Comparison of ENCODE assay signal across 26 cellular contexts in genomic region chr1:193068013-193068412, GRCh38. TPM values are rescaled to one million over a fixed set of nuclear protein-coding genes. Genes with fewer than 3 reads are reported as not detected.
DNase-seq lines count a peak whose midpoint lies in the region; ATAC-seq and TF ChIP-seq lines count a peak whose summit lies in the region.
"Had no signal": no experiment of that assay in that cellular context is flagged by ENCODE, and none has a peak within 500 bp of the region (broad histone marks: within the 10 kb centered on the region; RNA-seq: fewer than 3 reads in every experiment).

No MANE protein-coding gene starts in this region.

- H3K36me3 ChIP-seq in body of pancreas (replicated peaks in 1 of 2; ENCODE audit: insufficient read depth in 1 of 2, low read depth in 2 of 2) (no peaks in the 10 kb centered on the region), PC-3 (ENCODE audit: low read depth, low read length) (no peaks in the 10 kb centered on the region)
- H3K36me3 ChIP-seq: right atrium auricular region, suprapubic skin had no signal

- no peak overlapping the region for H2AFZ ChIP-seq in PC-3 (ENCODE audit: low read length)

- no peaks in the 10 kb centered on the region for H4K20me1 ChIP-seq in PC-3 (ENCODE audit: low read length)

- H3K4me1 ChIP-seq in body of pancreas, result no peaks in the 10 kb centered on the region
- H3K4me1 ChIP-seq in PC-3 (ENCODE audit: insufficient read depth, low read length), result 0 out of 2 replicates have a peak, but pooled peaks cover under 1% of the 10 kb centered on the region

- no peaks in the 10 kb centered on the region for H3K9me2 ChIP-seq in PC-3 (replicated peaks; ENCODE audit: low read length)

- H3K9me3 Mint-ChIP-seq in activated naive CD4-positive, alpha-beta T cell treated with anti-CD3 and anti-CD28 coated beads for 36 hours, result no peaks in the 10 kb centered on the region
- no peaks in the 10 kb centered on the region for H3K9me3 Mint-ChIP-seq in T-cell
- H3K9me3 Mint-ChIP-seq in stimulated activated memory B cell treated with anti-CD40 and anti-IgM and Interleukin-4, amounts not matched to agents 10 μg/mL and 1 μg/mL and 100 μg/mL, for 72 hours, result no peaks in the 10 kb centered on the region

- CTCF ChIA-PET in activated naive CD4-positive, alpha-beta T cell treated with anti-CD3 and anti-CD28 coated beads for 36 hours (lab: Charles Lee), result no interaction called here
- CTCF ChIA-PET in T-cell (lab: Charles Lee) (no interaction called here), PC-3 (lab: Charles Lee) (no interaction called here)

- H3K27me3 ChIP-seq in body of pancreas, result no peaks in the 10 kb centered on the region
- no peaks in the 10 kb centered on the region for H3K27me3 ChIP-seq in PC-3 (ENCODE audit: low read length)
- H3K27me3 ChIP-seq: Peyer's patch, right atrium auricular region, suprapubic skin had no signal

- H3K27ac ChIP-seq in body of pancreas (no peak overlapping the region), PC-3 (ENCODE audit: low read length) (no peak overlapping the region)
- H3K27ac ChIP-seq: C4-2B, Peyer's patch, right atrium auricular region, suprapubic skin had no signal

- H3K27me3 Mint-ChIP-seq in activated naive CD4-positive, alpha-beta T cell treated with anti-CD3 and anti-CD28 coated beads for 36 hours (ENCODE audit: low read depth), result no peaks in the 10 kb centered on the region
- H3K27me3 Mint-ChIP-seq in T-cell, result no peaks in the 10 kb centered on the region
- H3K27me3 Mint-ChIP-seq in stimulated activated memory B cell treated with anti-CD40 and anti-IgM and Interleukin-4, amounts not matched to agents 10 μg/mL and 1 μg/mL and 100 μg/mL, for 72 hours, result no peaks in the 10 kb centered on the region

- no peak overlapping the region for H3K4me3 Mint-ChIP-seq in activated naive CD4-positive, alpha-beta T cell treated with anti-CD3 and anti-CD28 coated beads for 36 hours
- H3K4me3 Mint-ChIP-seq in T-cell, result no peak overlapping the region
- H3K4me3 Mint-ChIP-seq in stimulated activated memory B cell treated with anti-CD40 and anti-IgM and Interleukin-4, amounts not matched to agents 10 μg/mL and 1 μg/mL and 100 μg/mL, for 72 hours, result no peak overlapping the region

- no peaks in the 10 kb centered on the region for H3F3A ChIP-seq in PC-3 (ENCODE audit: low read length, unreplicated experiment)

- intact Hi-C loops in activated naive CD4-positive, alpha-beta T cell treated with anti-CD3 and anti-CD28 coated beads for 36 hours (cut with micrococcal nuclease), result no loop called here
- intact Hi-C loops in body of pancreas (cut with DNase I), result no loop called here
- intact Hi-C loops in PC-3 (cut with micrococcal nuclease), result no loop called here

- peaks cover 54% of the 10 kb centered on the region for H3K79me2 ChIP-seq in PC-3 (ENCODE audit: low read length)

- H3K4me3 ChIP-seq in epithelial cell of esophagus (ENCODE audit: low read length) (no peak overlapping the region), body of pancreas (no peak overlapping the region), PC-3 (ENCODE audit: low read length) (no peak overlapping the region)
- H3K4me3 ChIP-seq: lung, right atrium auricular region, suprapubic skin had no signal

- no peak overlapping the region for H3K4me2 ChIP-seq in PC-3 (ENCODE audit: low read length)

- H3K9me3 ChIP-seq in body of pancreas, result no peaks in the 10 kb centered on the region
- H3K9me3 ChIP-seq in PC-3 (ENCODE audit: low read length), result no peaks in the 10 kb centered on the region
- H3K9me3 ChIP-seq: Peyer's patch, right atrium auricular region, suprapubic skin had no signal

- H3K4me1 Mint-ChIP-seq in activated naive CD4-positive, alpha-beta T cell treated with anti-CD3 and anti-CD28 coated beads for 36 hours (ENCODE audit: low read depth), result peaks cover 62% of the 10 kb centered on the region
- peaks cover 58 to 73% (median 72%) of the 10 kb centered on the region in 3 donors for H3K4me1 Mint-ChIP-seq in T-cell
- peaks cover 56% of the 10 kb centered on the region for H3K4me1 Mint-ChIP-seq in stimulated activated memory B cell treated with anti-CD40 and anti-IgM and Interleukin-4, amounts not matched to agents 10 μg/mL and 1 μg/mL and 100 μg/mL, for 72 hours

- no peak for TF ChIP-seq POLR2A in body of pancreas (IDR thresholded peaks at IDR 0.05)

- TF ChIP-seq CTCF in epithelial cell of esophagus (IDR thresholded peaks at IDR 0.05; ENCODE audit: insufficient read depth, low read depth, low read length, missing control alignments) (no peak), body of pancreas (IDR thresholded peaks at IDR 0.05) (no peak), PC-3 (conservative IDR thresholded peaks at IDR 0.05; ENCODE audit: low read depth, low read length) (no peak)

- peaks cover 7% of the 10 kb centered on the region for H3K36me3 Mint-ChIP-seq in activated naive CD4-positive, alpha-beta T cell treated with anti-CD3 and anti-CD28 coated beads for 36 hours (ENCODE audit: low read depth)
- peaks cover 20% of the 10 kb centered on the region for H3K36me3 Mint-ChIP-seq in T-cell
- H3K36me3 Mint-ChIP-seq in stimulated activated memory B cell treated with anti-CD40 and anti-IgM and Interleukin-4, amounts not matched to agents 10 μg/mL and 1 μg/mL and 100 μg/mL, for 72 hours, result peaks cover 5% of the 10 kb centered on the region

- no peak for DNase-seq in activated naive CD4-positive, alpha-beta T cell treated with anti-CD3 and anti-CD28 coated beads for 36 hours
- no peak for DNase-seq in activated naive CD4-positive, alpha-beta T cell (lab: John Stamatoyannopoulos, UW)
- DNase-seq in T-cell (no peak), epithelial cell of esophagus (ENCODE audit: low read depth) (peak; percentile 16), body of pancreas (no peak), PC-3 (no peak)
- DNase-seq: ACHN; activated CD4-positive, alpha-beta T cell treated with anti-CD3 and anti-CD28 coated beads for 1 hour; activated effector memory CD4-positive, alpha-beta T cell treated with anti-CD3 and anti-CD28 coated beads, Interleukin-2, amount 50 U/mL, for 16 hours; anterior cingulate cortex; central memory CD4-positive, alpha-beta T cell; DMS153; KG1; NCI-H1048; NCI-H2029 treated with DMSO at 0.1 percent for 48 hours; NCI-H446; Peyer's patch; stimulated activated CD4-positive, alpha-beta T cell treated with anti-CD3 and anti-CD28 coated beads, Interleukin-12 subunit alpha, Interleukin-12 subunit beta, amount 100 ng/mL, for 4 hours; stimulated activated CD8-positive, alpha-beta memory T cell treated with anti-CD3 and anti-CD28 coated beads, Interleukin-4, amount 100 ng/mL, for 48 hours; T1000 had no signal

- no peak overlapping the region for H3K9ac ChIP-seq in PC-3 (ENCODE audit: low read length)

- POLR2A ChIA-PET in T-cell (lab: Charles Lee), result no interaction called here
- POLR2A ChIA-PET in PC-3 (lab: Charles Lee; ENCODE audit: unreplicated experiment), result no interaction called here

- BruUV-seq in PC-3 (replicated peaks; lab: Mats Ljungman, UMichigan), result no TSS peak

- peak overlapping the region; percentile 47 for H3K27ac Mint-ChIP-seq in activated naive CD4-positive, alpha-beta T cell treated with anti-CD3 and anti-CD28 coated beads for 36 hours
- peak overlapping the region; percentile 57 to 63 for H3K27ac Mint-ChIP-seq in T-cell
- H3K27ac Mint-ChIP-seq in stimulated activated memory B cell treated with anti-CD40 and anti-IgM and Interleukin-4, amounts not matched to agents 10 μg/mL and 1 μg/mL and 100 μg/mL, for 72 hours, result peak overlapping the region; percentile 75

- ATAC-seq in T-cell (replicated peaks in 1 of 4) (no peak), HG03442 (IDR thresholded peaks at IDR 0.05; ENCODE audit: unreplicated experiment) (no peak), body of pancreas (no peak), PC-3 (no peak)
- ATAC-seq in stimulated activated memory B cell treated with anti-CD40 and anti-IgM and Interleukin-4, amounts not matched to agents 10 μg/mL and 1 μg/mL and 100 μg/mL, for 72 hours, result no peak

RNA-seq across cellular contexts. Expression of gene RO60, which starts 8.6 kb away (rescaled TPM):
- 10 to 100 TPM; 42.8 to 48.0 TPM for total RNA-seq in activated naive CD4-positive, alpha-beta T cell treated with anti-CD3 and anti-CD28 coated beads for 36 hours
- 10 to 100 TPM; 54.3 to 66.4 (median 62.3) TPM for total RNA-seq in T-cell
- total RNA-seq in body of pancreas, result 10 to 100 TPM; 23.7 to 31.6 TPM
- 37.9 and 45.4 TPM in 2 replicates for total RNA-seq in PC-3 (2014; rRNA removed)

RNA-seq across cellular contexts. Expression of gene UCHL5, which starts 8.9 kb away (rescaled TPM):
- total RNA-seq in activated naive CD4-positive, alpha-beta T cell treated with anti-CD3 and anti-CD28 coated beads for 36 hours, result 10 to 100 TPM; 63.4 to 68.8 TPM
- 10 to 100 TPM; 20.8 to 32.2 (median 27.1) TPM for total RNA-seq in T-cell
- total RNA-seq in body of pancreas, result 10 to 100 TPM in 1 of 2 donors, 1 to 10 TPM in 1; 7.6 to 47.5 TPM
- total RNA-seq in PC-3 (2014; rRNA removed), result 31.3 and 32.3 TPM in 2 replicates

RNA-seq across cellular contexts. Expression of gene GLRX2, which starts 37.2 kb away (rescaled TPM):
- 10 to 100 TPM; 16.5 to 18.5 TPM for total RNA-seq in activated naive CD4-positive, alpha-beta T cell treated with anti-CD3 and anti-CD28 coated beads for 36 hours
- total RNA-seq in T-cell (10 to 100 TPM in 3 of 5 donors, 1 to 10 TPM in 2; 6.8 to 16.0 (median 13.5) TPM), body of pancreas (1 to 10 TPM; 1.3 to 2.6 TPM), PC-3 (2014; rRNA removed) (16.5 and 18.6 TPM in 2 replicates)

RNA-seq across cellular contexts. Expression of gene CDC73, which starts 53.8 kb away (rescaled TPM):
- total RNA-seq in activated naive CD4-positive, alpha-beta T cell treated with anti-CD3 and anti-CD28 coated beads for 36 hours, result 10 to 100 TPM; 39.0 to 45.2 TPM
- total RNA-seq in T-cell, result 10 to 100 TPM; 54.1 to 64.4 (median 57.4) TPM
- 10 to 100 TPM; 22.6 to 37.9 TPM for total RNA-seq in body of pancreas
- 10.0 and 13.4 TPM in 2 replicates for total RNA-seq in PC-3 (2014; rRNA removed)
